ENCODE assay signal across 1 cellular context in genomic region chr1:2255420-2256369, GRCh38.
TF ChIP-seq lines count a peak whose summit lies in the region.

No MANE protein-coding gene starts in this region.

TF ChIP-seq in K562, 482 proteins besides CTCF, POLR2A, EP300 and RAD21 (continued from another document and continues in another):
- no peak for TF ChIP-seq RREB1 (CRISPR knock-in tag; IDR thresholded peaks at IDR 0.05)
- no peak for TF ChIP-seq MBD2 (IDR thresholded peaks at IDR 0.05; ENCODE audit: borderline replicate concordance, low read depth)
- TF ChIP-seq CSDE1 (IDR thresholded peaks at IDR 0.05): peak in 1 of 2 experiments; percentile 70; a peak in 1 of 4 replicates
- TF ChIP-seq CBX1 (IDR thresholded peaks at IDR 0.05; ENCODE audit: low read depth): peak; percentile 59
- TF ChIP-seq FOXP1 (CRISPR knock-in tag; IDR thresholded peaks at IDR 0.05): no peak
- no peak for TF ChIP-seq ZNF146 (CRISPR knock-in tag; IDR thresholded peaks at IDR 0.05; ENCODE audit: unreplicated experiment)
- no peak for TF ChIP-seq ERF (CRISPR knock-in tag; IDR thresholded peaks at IDR 0.05)
- TF ChIP-seq BRF2 (IDR thresholded peaks at IDR 0.05; ENCODE audit: borderline replicate concordance, insufficient read depth, insufficient read length): no peak
- no peak for TF ChIP-seq CGGBP1 (CRISPR knock-in tag; IDR thresholded peaks at IDR 0.05)
- no peak for TF ChIP-seq RFX5 (IDR thresholded peaks at IDR 0.05; ENCODE audit: low read depth, low read length)
- no peak for TF ChIP-seq RNF2 (IDR thresholded peaks at IDR 0.05)
- 0 out of 2 replicates have a peak, but pooled peaks have one; percentile 8 for TF ChIP-seq CTBP1 (IDR thresholded peaks at IDR 0.05; ENCODE audit: borderline replicate concordance)
- TF ChIP-seq USF2 (CRISPR knock-in tag; IDR thresholded peaks at IDR 0.05): no peak
- TF ChIP-seq ETS2 (tag; IDR thresholded peaks at IDR 0.05; ENCODE audit: borderline replicate concordance, poor library complexity, severe bottlenecking): peak; percentile 48
- no peak for TF ChIP-seq ZNF407 (IDR thresholded peaks at IDR 0.05; ENCODE audit: low read depth)
- TF ChIP-seq ZC3H4 (CRISPR knock-in tag; IDR thresholded peaks at IDR 0.05; ENCODE audit: borderline replicate concordance): no peak
- peak; percentile 41 to 71; a peak in 2 of 4 replicates for TF ChIP-seq KDM1A (IDR thresholded peaks at IDR 0.05)
- no peak for TF ChIP-seq ZNF431 (CRISPR knock-in tag; IDR thresholded peaks at IDR 0.05)
- TF ChIP-seq HOMEZ (CRISPR knock-in tag; IDR thresholded peaks at IDR 0.05): no peak
- no peak for TF ChIP-seq MITF (IDR thresholded peaks at IDR 0.05)
- TF ChIP-seq CEBPG (CRISPR knock-in tag; IDR thresholded peaks at IDR 0.05): peak; percentile 28; the same call in 1 of the 2 replicates
- TF ChIP-seq CEBPG (tag; conservative IDR thresholded peaks at IDR 0.05 in 1 of 2, IDR thresholded peaks at IDR 0.05 in 1 of 2): peak in 1 of 2 experiments; percentile 34; a peak in 1 of 4 replicates
- 0 out of 2 replicates have a peak, but pooled peaks have one; percentile 33 for TF ChIP-seq NKRF (IDR thresholded peaks at IDR 0.05; ENCODE audit: borderline replicate concordance)
- TF ChIP-seq FOS (IDR thresholded peaks at IDR 0.05; ENCODE audit: extremely low read depth, insufficient read length): no peak
- no peak for TF ChIP-seq HEY1 (CRISPR knock-in tag; IDR thresholded peaks at IDR 0.05; ENCODE audit: borderline replicate concordance)
- TF ChIP-seq OTX1 (CRISPR knock-in tag; IDR thresholded peaks at IDR 0.05): no peak
- TF ChIP-seq ATF6 (CRISPR knock-in tag; IDR thresholded peaks at IDR 0.05): no peak
